In genomic region chr3:16423947-16424673, GRCh38 we compare ENCODE assay signal across 11 cellular contexts.
DNase-seq lines count a peak whose midpoint lies in the region; ATAC-seq and TF ChIP-seq lines count a peak whose summit lies in the region.
"Had no signal": no experiment of that assay in that cellular context is flagged by ENCODE, and none has a peak within 500 bp of the region (broad histone marks: within the 10 kb centered on the region; RNA-seq: fewer than 3 reads in every experiment).

No MANE protein-coding gene starts in this region.

- peak; percentile 88 for ATAC-seq in GM19438 (IDR thresholded peaks at IDR 0.05; ENCODE audit: low read depth, unreplicated experiment)
- ATAC-seq in HG02763 (IDR thresholded peaks at IDR 0.05; ENCODE audit: unreplicated experiment), result peak; percentile 69
- ATAC-seq in HG03439 (IDR thresholded peaks at IDR 0.05; ENCODE audit: unreplicated experiment), result peak; percentile 76
- ATAC-seq in activated T-helper 17 cell treated with anti-CD3 and anti-CD28 coated beads, Interleukin-2, amount 50 U/mL, for 72 hours (replicated peaks), result no peak

- peaks cover 78% of the 10 kb centered on the region for H3K36me3 Mint-ChIP-seq in activated T-helper 17 cell treated with anti-CD3 and anti-CD28 coated beads, Interleukin-2, amount 50 U/mL, for 72 hours (ENCODE audit: low read depth)

- peaks cover 3% of the 10 kb centered on the region for H3K9me3 Mint-ChIP-seq in activated T-helper 17 cell treated with anti-CD3 and anti-CD28 coated beads, Interleukin-2, amount 50 U/mL, for 72 hours
- H3K9me3 Mint-ChIP-seq: endodermal cell had no signal

- H3K4me1 Mint-ChIP-seq in activated T-helper 17 cell treated with anti-CD3 and anti-CD28 coated beads, Interleukin-2, amount 50 U/mL, for 72 hours, result peaks cover 14% of the 10 kb centered on the region

- H3K27me3 Mint-ChIP-seq in activated T-helper 17 cell treated with anti-CD3 and anti-CD28 coated beads, Interleukin-2, amount 50 U/mL, for 72 hours, result no peaks in the 10 kb centered on the region

- TF ChIP-seq CTCF in GM13976 (IDR thresholded peaks at IDR 0.05; ENCODE audit: borderline replicate concordance, control extremely low read depth, extremely low read depth, insufficient read depth, missing control alignments), result no peak

- H3K4me3 Mint-ChIP-seq in activated T-helper 17 cell treated with anti-CD3 and anti-CD28 coated beads, Interleukin-2, amount 50 U/mL, for 72 hours, result no peak overlapping the region
- H3K4me3 Mint-ChIP-seq: endodermal cell had no signal

- in situ Hi-C loops in GM13976 (cut with MboI; ENCODE audit: low sequenced_read_pairs, unreplicated experiment), result no loop called here

- peak; percentile 43 for DNase-seq in GM13976 (ENCODE audit: low spot score)
- DNase-seq in kidney tubule cell (ENCODE audit: low spot score), result no peak
- no peak for DNase-seq in AG20443 (ENCODE audit: low spot score)
- no peak for DNase-seq in NCI-H526 treated with DMSO at 0.1 percent for 48 hours (lab: John Stamatoyannopoulos, UW)
- DNase-seq: endodermal cell; NCI-H2081 treated with DMSO at 0.1 percent for 48 hours; stimulated activated naive CD4-positive, alpha-beta T cell had no signal

- H3K27ac Mint-ChIP-seq in activated T-helper 17 cell treated with anti-CD3 and anti-CD28 coated beads, Interleukin-2, amount 50 U/mL, for 72 hours, result no peak overlapping the region
- H3K27ac Mint-ChIP-seq: endodermal cell had no signal
